1 cellular context compared by ENCODE assay signal in the genomic region with DNA sequence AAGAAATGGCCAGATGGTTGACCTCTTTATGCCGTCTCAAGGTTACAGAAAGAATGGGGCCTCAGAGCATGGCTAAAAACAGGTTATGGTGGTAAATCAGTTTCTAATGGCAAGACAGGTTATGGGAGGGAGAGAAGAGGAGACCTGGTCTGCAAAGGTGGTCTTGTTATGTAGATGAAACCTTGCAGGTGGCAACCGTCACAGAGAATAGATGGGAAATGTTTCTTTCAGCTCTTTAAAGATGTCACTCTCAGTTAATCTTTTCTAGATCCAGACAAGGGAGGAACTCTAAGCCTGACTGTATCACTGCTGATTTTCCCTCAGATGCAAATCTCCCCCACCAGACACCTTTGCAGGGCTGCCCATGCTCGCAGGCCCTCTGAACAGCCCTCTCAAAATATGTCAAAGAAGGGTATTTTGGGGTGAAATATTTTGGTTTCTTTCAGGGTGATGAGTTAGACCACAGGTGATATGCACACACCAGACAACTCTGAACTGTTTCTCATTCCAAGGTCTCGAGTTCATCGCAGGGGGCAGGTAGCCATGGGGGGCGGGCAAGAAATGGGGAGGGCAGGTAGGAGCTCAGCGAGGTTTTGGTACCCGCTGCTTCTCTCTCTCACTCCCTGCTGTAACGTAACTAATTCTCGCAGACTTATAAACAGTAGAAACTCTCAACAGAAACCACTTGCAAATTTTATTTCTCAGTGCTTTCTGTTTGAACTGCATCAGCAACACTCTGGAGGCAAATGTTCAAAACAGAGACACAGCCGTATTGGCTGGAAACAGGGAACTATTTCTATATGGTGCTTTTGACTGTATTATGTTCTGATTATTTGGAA.
TF ChIP-seq lines count a peak whose summit lies in the region.

No MANE protein-coding gene starts in this region.

TF ChIP-seq in H1, 55 proteins besides CTCF, POLR2A, EP300 and RAD21:
- no peak for TF ChIP-seq ZNF274 (IDR thresholded peaks at IDR 0.05; ENCODE audit: borderline replicate concordance, extremely low read depth, low read length)
- TF ChIP-seq CEBPB (IDR thresholded peaks at IDR 0.05; ENCODE audit: low read depth, low read length): no peak
- no peak for TF ChIP-seq SP4 (IDR thresholded peaks at IDR 0.05; ENCODE audit: low read length)
- TF ChIP-seq NANOG (IDR thresholded peaks at IDR 0.05; ENCODE audit: insufficient read depth, low read depth, low read length, poor library complexity, severe bottlenecking): peak; percentile 26
- TF ChIP-seq TBP (IDR thresholded peaks at IDR 0.05; ENCODE audit: low read depth, low read length): no peak
- 0 out of 2 replicates have a peak, but pooled peaks have one; percentile 33 for TF ChIP-seq SP1 (IDR thresholded peaks at IDR 0.05; ENCODE audit: low read depth, low read length)
- TF ChIP-seq GTF2F1 (IDR thresholded peaks at IDR 0.05; ENCODE audit: borderline replicate concordance, low read depth, low read length): no peak
- TF ChIP-seq, protein P1, sequence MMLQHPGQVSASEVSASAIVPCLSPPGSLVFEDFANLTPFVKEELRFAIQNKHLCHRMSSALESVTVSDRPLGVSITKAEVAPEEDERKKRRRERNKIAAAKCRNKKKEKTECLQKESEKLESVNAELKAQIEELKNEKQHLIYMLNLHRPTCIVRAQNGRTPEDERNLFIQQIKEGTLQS (IDR thresholded peaks at IDR 0.05; ENCODE audit: insufficient read depth, low read depth, low read length): no peak
- TF ChIP-seq KDM4A (IDR thresholded peaks at IDR 0.05; ENCODE audit: low read depth, low read length, severe bottlenecking): no peak
- no peak for TF ChIP-seq TEAD4 (IDR thresholded peaks at IDR 0.05; ENCODE audit: low read depth, low read length)
- no peak for TF ChIP-seq TAF7 (optimal IDR thresholded peaks at IDR 0.05; ENCODE audit: borderline replicate concordance, low read depth, low read length)
- no peak for TF ChIP-seq POLR2AphosphoS5 (IDR thresholded peaks at IDR 0.05; ENCODE audit: low read depth, low read length)
- no peak for TF ChIP-seq SAP30 (IDR thresholded peaks at IDR 0.05; ENCODE audit: insufficient read depth, insufficient replicate concordance, low read length)
- peak; percentile 44 for TF ChIP-seq ASH2L (IDR thresholded peaks at IDR 0.05; ENCODE audit: low read length)
- TF ChIP-seq RFX5 (IDR thresholded peaks at IDR 0.05; ENCODE audit: borderline replicate concordance, low read depth, low read length): no peak
